In genomic region chr14:77648520-77649200, GRCh38 we compare ENCODE assay signal across 2 cellular contexts.
TF ChIP-seq lines count a peak whose summit lies in the region.

No MANE protein-coding gene starts in this region.

TF ChIP-seq in HepG2, 621 proteins besides CTCF, POLR2A, EP300 and RAD21:
- peak; percentile 75; the same call in 1 of the 2 replicates for TF ChIP-seq ZNF512 (CRISPR knock-in tag; IDR thresholded peaks at IDR 0.05)
- TF ChIP-seq ZNF652 (CRISPR knock-in tag; IDR thresholded peaks at IDR 0.05; ENCODE audit: borderline replicate concordance, low read depth), result no peak
- TF ChIP-seq ZNF674 (CRISPR knock-in tag; IDR thresholded peaks at IDR 0.05; ENCODE audit: low read depth), result no peak
- TF ChIP-seq GMEB1 (CRISPR knock-in tag; IDR thresholded peaks at IDR 0.05; ENCODE audit: borderline replicate concordance), result no peak

TF ChIP-seq in WTC11, 78 proteins besides CTCF, POLR2A, EP300 and RAD21:
- TF ChIP-seq ZNF423 (CRISPR knock-in tag; IDR thresholded peaks at IDR 0.05) (no peak), IRF1 (CRISPR knock-in tag; IDR thresholded peaks at IDR 0.05) (no peak), ZNF263 (CRISPR knock-in tag; IDR thresholded peaks at IDR 0.05; ENCODE audit: low read depth) (no peak)
